In genomic region chr16:24846548-24847357, GRCh38 we compare ENCODE assay signal across 23 cellular contexts. TPM values are rescaled to one million over a fixed set of nuclear protein-coding genes. Genes with fewer than 3 reads are reported as not detected.
A peak's percentile ranks its signal among the peaks of the same experiment; 100 is the strongest.
DNase-seq lines count a peak whose midpoint lies in the region; ATAC-seq and TF ChIP-seq lines count a peak whose summit lies in the region.
"Had no signal": no experiment of that assay in that cellular context is flagged by ENCODE, and none has a peak within 500 bp of the region (broad histone marks: within the 10 kb centered on the region; RNA-seq: fewer than 3 reads in every experiment).

No MANE protein-coding gene starts in this region.

- intact Hi-C loops in heart left ventricle (cut with DNase I) (loop anchor here in 1 of 10 donors (10.0 kb wide), 1 partner anchor 368 kb away; the partner anchor contains the start of gene AQP8), mucosa of descending colon (cut with DNase I, micrococcal nuclease) (no loop called here)

- ATAC-seq in heart left ventricle (no peak), mucosa of descending colon (peak; percentile 46), HG03439 (IDR thresholded peaks at IDR 0.05; ENCODE audit: unreplicated experiment) (no peak), HG03521 (IDR thresholded peaks at IDR 0.05; ENCODE audit: unreplicated experiment) (no peak), GM21717 (IDR thresholded peaks at IDR 0.05; ENCODE audit: unreplicated experiment) (no peak)
- ATAC-seq: PC-3 had no signal

- H3K4me1 ChIP-seq in right atrium auricular region (no peaks in the 10 kb centered on the region), heart left ventricle (no peaks in the 10 kb centered on the region), mucosa of descending colon (ENCODE audit: low read depth) (no peaks in the 10 kb centered on the region)
- H3K4me1 ChIP-seq: HAP-1 had no signal

- H3K36me3 ChIP-seq in right atrium auricular region (no peaks in the 10 kb centered on the region), heart left ventricle (no peaks in the 10 kb centered on the region), mucosa of descending colon (ENCODE audit: low read depth) (no peaks in the 10 kb centered on the region)
- H3K36me3 ChIP-seq: HAP-1 had no signal

- no peaks in the 10 kb centered on the region for H3K27me3 ChIP-seq in right atrium auricular region
- H3K27me3 ChIP-seq in heart left ventricle: no peaks in the 10 kb centered on the region

- H3K9me3 ChIP-seq in right atrium auricular region (no peaks in the 10 kb centered on the region), heart left ventricle (no peaks in the 10 kb centered on the region), mucosa of descending colon (no peaks in the 10 kb centered on the region)
- H3K9me3 ChIP-seq: HAP-1 had no signal

- no peak for TF ChIP-seq POLR2A in heart left ventricle (IDR thresholded peaks at IDR 0.05)

- TF ChIP-seq CTCF in right atrium auricular region (IDR thresholded peaks at IDR 0.05) (no peak), heart left ventricle (IDR thresholded peaks at IDR 0.05) (no peak), mucosa of descending colon (IDR thresholded peaks at IDR 0.05) (no peak)

- WGBS in heart left ventricle, 4 donors: 62 to 88% (median 75%) methylated on average over 7 to 8 of the region's 8 CpGs

- no peak overlapping the region for H3K27ac ChIP-seq in right atrium auricular region
- no peak overlapping the region for H3K27ac ChIP-seq in heart left ventricle
- H3K27ac ChIP-seq in cingulate gyrus (ENCODE audit: low read depth, low read length): peak overlapping the region; percentile 76
- H3K27ac ChIP-seq: GM23248, RWPE1 had no signal

- H3K4me3 ChIP-seq in right atrium auricular region (no peak overlapping the region), heart left ventricle (no peak overlapping the region), mucosa of descending colon (no peak overlapping the region)
- H3K4me3 ChIP-seq: GM23248, HAP-1 had no signal

- DNase-seq in right atrium auricular region (ENCODE audit: low spot score): peak; percentile 26
- DNase-seq in heart left ventricle: no peak
- no peak for DNase-seq in mucosa of descending colon
- no peak for DNase-seq in NCI-H2107 (lab: John Stamatoyannopoulos, UW)
- DNase-seq: CD4-positive, alpha-beta T cell; DMS153; GDM1; GM23248; KBM-7; NCI-H1105; NCI-H1694 treated with DMSO at 0.1 percent for 48 hours; NCI-H2227 treated with DMSO at 0.1 percent for 48 hours; NCI-H510A treated with DMSO at 0.1 percent for 48 hours; NCI-H774; PC-3 had no signal

RNA-seq across cellular contexts. Expression of gene SLC5A11, which starts 1.0 kb away (rescaled TPM):
- total RNA-seq in right atrium auricular region: not detected
- total RNA-seq in heart left ventricle: under 1 TPM in 1 of 9 donors, not detected in 8; 0.75 TPM
- polyA plus RNA-seq in heart left ventricle: not detected
- 1 to 10 TPM in 2 of 3 donors, under 1 TPM in 1; 0.63 to 2.4 (median 1.3) TPM for total RNA-seq in mucosa of descending colon
- total RNA-seq: Daoy, GM23248 had no signal
- polyA plus RNA-seq: BJ, GM23248 had no signal
